In genomic region chr2:188382107-188382506, GRCh38 we compare ENCODE assay signal across 16 cellular contexts.
DNase-seq lines count a peak whose midpoint lies in the region; ATAC-seq, FAIRE-seq and TF ChIP-seq lines count a peak whose summit lies in the region.
"Had no signal": no experiment of that assay in that cellular context is flagged by ENCODE, and none has a peak within 500 bp of the region (broad histone marks: within the 10 kb centered on the region; RNA-seq: fewer than 3 reads in every experiment).

No MANE protein-coding gene starts in this region.

- 0 out of 2 replicates have a peak overlapping the region, but pooled peaks have one; percentile 25 for H3K27ac Mint-ChIP-seq in GM23338
- H3K27ac Mint-ChIP-seq: activated CD4-positive, alpha-beta memory T cell treated with anti-CD3 and anti-CD28 coated beads for 36 hours; CD4-positive, CD25-positive, alpha-beta regulatory T cell had no signal

- peaks cover 6% of the 10 kb centered on the region for H3K27me3 Mint-ChIP-seq in GM23338 (ENCODE audit: insufficient read depth, low read depth, poor library complexity)
- H3K27me3 Mint-ChIP-seq: activated CD4-positive, alpha-beta memory T cell treated with anti-CD3 and anti-CD28 coated beads for 36 hours; CD4-positive, CD25-positive, alpha-beta regulatory T cell had no signal

- H3K9me3 ChIP-seq in keratinocyte (ENCODE audit: control insufficient read depth, low read depth, low read length) (peaks cover 2% of the 10 kb centered on the region), testis (no peaks in the 10 kb centered on the region), MG63 (peaks cover 15% of the 10 kb centered on the region)

- no peak overlapping the region; the same call in 1 of the 2 replicates for H3K27ac ChIP-seq in GM23338 (ENCODE audit: low read depth)
- peak overlapping the region; percentile 31 for H3K27ac ChIP-seq in keratinocyte (ENCODE audit: control insufficient read depth, insufficient read depth, low read length)
- peak overlapping the region; percentile 32 to 39 for H3K27ac ChIP-seq in testis

- intact Hi-C loops in testis (cut with DNase I; ENCODE audit: low total_unique reads), result no loop called here

- no peak overlapping the region for H3K9ac ChIP-seq in keratinocyte (ENCODE audit: control insufficient read depth, extremely low read depth, insufficient read depth, low read length)

- H3K79me2 ChIP-seq in GM23338 (replicated peaks; ENCODE audit: insufficient read depth) (peaks cover 84% of the 10 kb centered on the region), keratinocyte (ENCODE audit: control insufficient read depth, insufficient read depth, low read length) (no peaks in the 10 kb centered on the region)

- ATAC-seq in GM23338 (no peak), HG02588 (IDR thresholded peaks at IDR 0.05; ENCODE audit: unreplicated experiment) (no peak)

- H2AFZ ChIP-seq in GM23338 (no peak overlapping the region), keratinocyte (ENCODE audit: control insufficient read depth, low read length) (peak overlapping the region; percentile 37)

- H3K4me1 ChIP-seq in GM23338 (ENCODE audit: insufficient read depth), result no peaks in the 10 kb centered on the region; the same call in none of the 2 replicates
- H3K4me1 ChIP-seq in keratinocyte (ENCODE audit: control insufficient read depth, extremely low read depth, insufficient read depth, low read length), result peaks cover 14% of the 10 kb centered on the region
- no peaks in the 10 kb centered on the region for H3K4me1 ChIP-seq in testis

- dilution Hi-C loops in keratinocyte (cut with MboI; ENCODE audit: extremely low pct_ligation_motif_present, low sequenced_read_pairs), result no loop called here

- H3K9me2 ChIP-seq in GM23338 (ENCODE audit: insufficient read depth), result no peaks in the 10 kb centered on the region

- FAIRE-seq in keratinocyte (lab: Jason Lieb, UNC), result no peak

- 0 out of 2 replicates have a peak, but pooled peaks cover 3% of the 10 kb centered on the region for H3F3A ChIP-seq in GM23338 (replicated peaks; ENCODE audit: low read depth)

- no peaks in the 10 kb centered on the region for H3K27me3 ChIP-seq in GM23338 (ENCODE audit: insufficient read depth)
- H3K27me3 ChIP-seq in keratinocyte (ENCODE audit: control insufficient read depth, extremely low read depth, insufficient read depth, low read length), result no peaks in the 10 kb centered on the region
- no peaks in the 10 kb centered on the region for H3K27me3 ChIP-seq in testis
- no peaks in the 10 kb centered on the region for H3K27me3 ChIP-seq in MG63

- H3K4me3 ChIP-seq in GM23338, result no peak overlapping the region
- H3K4me3 ChIP-seq in keratinocyte (ENCODE audit: control insufficient read depth in 2 of 3, extremely low read depth in 1 of 3, insufficient read depth in 2 of 3, low read depth in 1 of 3, low read length in 3 of 3), result no peak overlapping the region
- no peak overlapping the region for H3K4me3 ChIP-seq in testis
- H3K4me3 ChIP-seq in MG63, result no peak overlapping the region

- peaks cover 16% of the 10 kb centered on the region for H3K4me1 Mint-ChIP-seq in GM23338
- H3K4me1 Mint-ChIP-seq: CD4-positive, CD25-positive, alpha-beta regulatory T cell had no signal

- DNase-seq in GM23338 (ENCODE audit: low spot score) (no peak), astrocyte of the hippocampus (ENCODE audit: low read depth, low spot score) (peak; percentile 23), keratinocyte (ENCODE audit: low read depth, low spot score) (no peak), testis (no peak), SKM-1 (lab: John Stamatoyannopoulos, UW; ENCODE audit: unreplicated experiment) (no peak), NOMO-1 treated with DMSO at 0.1 percent for 48 hours (lab: John Stamatoyannopoulos, UW; ENCODE audit: unreplicated experiment) (no peak), MG63 (no peak)
- DNase-seq: activated CD4-positive, alpha-beta memory T cell treated with anti-CD3 and anti-CD28 coated beads for 36 hours; activated gamma-delta T cell; CD4-positive, CD25-positive, alpha-beta regulatory T cell; central memory CD4-positive, alpha-beta T cell; erythroblast; NCI-H2029 treated with DMSO at 0.1 percent for 48 hours; retina; stimulated activated naive CD4-positive, alpha-beta T cell treated with Interleukin-2 at 50 U/mL for 16 hours had no signal

- 60 to 69% methylated on average over 2 of the region's 2 CpGs for WGBS in testis, 2 donors

- H3K36me3 Mint-ChIP-seq in GM23338 (ENCODE audit: low read depth), result peaks cover 49% of the 10 kb centered on the region
- H3K36me3 Mint-ChIP-seq: activated CD4-positive, alpha-beta memory T cell treated with anti-CD3 and anti-CD28 coated beads for 36 hours; CD4-positive, CD25-positive, alpha-beta regulatory T cell had no signal

- no peaks in the 10 kb centered on the region for H3K9me1 ChIP-seq in keratinocyte (ENCODE audit: control insufficient read depth, extremely low read depth, insufficient read depth, low read length)

- H3K4me2 ChIP-seq in GM23338 (no peak overlapping the region), keratinocyte (ENCODE audit: control insufficient read depth, extremely low read depth, insufficient read depth, low read depth, low read length) (peak overlapping the region; percentile 22)

- H3K9me3 Mint-ChIP-seq in GM23338, result peaks cover 34% of the 10 kb centered on the region

- no peak for TF ChIP-seq POLR2A in testis (IDR thresholded peaks at IDR 0.05)

- H3K4me3 Mint-ChIP-seq in GM23338, result no peak overlapping the region
- H3K4me3 Mint-ChIP-seq: activated CD4-positive, alpha-beta memory T cell treated with anti-CD3 and anti-CD28 coated beads for 36 hours; CD4-positive, CD25-positive, alpha-beta regulatory T cell had no signal

- H3K36me3 ChIP-seq in GM23338 (ENCODE audit: insufficient read depth) (peaks cover 27% of the 10 kb centered on the region), keratinocyte (ENCODE audit: control insufficient read depth in 2 of 2, extremely low read depth in 1 of 2, insufficient read depth in 2 of 2, low read length in 2 of 2) (no peaks in the 10 kb centered on the region), testis (ENCODE audit: low read depth, missing control alignments) (no peaks in the 10 kb centered on the region), MG63 (peaks cover 21% of the 10 kb centered on the region)

- TF ChIP-seq CTCF in GM23338 (conservative IDR thresholded peaks at IDR 0.05; ENCODE audit: low read depth in 2 of 2) (no peak), keratinocyte (optimal IDR thresholded peaks at IDR 0.05 in 1 of 3, IDR thresholded peaks at IDR 0.05 in 1 of 3, conservative IDR thresholded peaks at IDR 0.05 in 1 of 3; ENCODE audit: extremely low read depth in 1 of 3, insufficient read depth in 2 of 3, low read length in 3 of 3) (no peak), testis (IDR thresholded peaks at IDR 0.05) (no peak)

- H4K20me1 ChIP-seq in GM23338 (replicated peaks; ENCODE audit: insufficient read depth) (peaks cover 5% of the 10 kb centered on the region), keratinocyte (ENCODE audit: control insufficient read depth, extremely low read depth, insufficient read depth, low read length) (no peaks in the 10 kb centered on the region)

TF ChIP-seq in GM23338, 12 proteins besides CTCF, POLR2A, EP300 and RAD21:
- no peak for TF ChIP-seq ZNF331 (CRISPR knock-in tag; IDR thresholded peaks at IDR 0.05; ENCODE audit: low read depth)
- no peak for TF ChIP-seq EZH2phosphoT487 (IDR thresholded peaks at IDR 0.05; ENCODE audit: unreplicated experiment)
- TF ChIP-seq EZH2 (IDR thresholded peaks at IDR 0.05; ENCODE audit: low read depth, unreplicated experiment), result no peak
- no peak for TF ChIP-seq POLR2AphosphoS5 (IDR thresholded peaks at IDR 0.05; ENCODE audit: low read depth)
- no peak for TF ChIP-seq REST (IDR thresholded peaks at IDR 0.05; ENCODE audit: unreplicated experiment)
- no peak for TF ChIP-seq ZNF114 (CRISPR knock-in tag; IDR thresholded peaks at IDR 0.05)
- TF ChIP-seq JUNB (IDR thresholded peaks at IDR 0.05; ENCODE audit: unreplicated experiment), result no peak
- TF ChIP-seq NANOG (IDR thresholded peaks at IDR 0.05; ENCODE audit: borderline replicate concordance), result no peak
